ENCODE assay signal across 8 cellular contexts in genomic region chr2:1743396-1744150, GRCh38. TPM values are rescaled to one million over a fixed set of nuclear protein-coding genes. Genes with fewer than 3 reads are reported as not detected.
DNase-seq lines count a peak whose midpoint lies in the region; ATAC-seq, FAIRE-seq and TF ChIP-seq lines count a peak whose summit lies in the region.

No MANE protein-coding gene starts in this region.

- H3K27me3 Mint-ChIP-seq in astrocyte (ENCODE audit: low read depth, unreplicated experiment) (peaks cover 23% of the 10 kb centered on the region), CD14-positive monocyte (ENCODE audit: low read depth in 3 of 3) (peaks cover 43 to 47% (median 43%) of the 10 kb centered on the region in 3 donors)

- no peak for TF ChIP-seq POLR2A in spleen (IDR thresholded peaks at IDR 0.05)

- H3K9ac ChIP-seq in HUES6 (ENCODE audit: low read length), result peak overlapping the region; percentile 87
- H3K9ac ChIP-seq in astrocyte (ENCODE audit: low read length), result peak overlapping the region; percentile 97

- TF ChIP-seq CTCF in astrocyte (IDR thresholded peaks at IDR 0.05; ENCODE audit: insufficient read depth, low read depth, low read length), result no peak
- no peak for TF ChIP-seq CTCF in spleen (IDR thresholded peaks at IDR 0.05 in 8 of 11, conservative IDR thresholded peaks at IDR 0.05 in 3 of 11)
- TF ChIP-seq CTCF in CD14-positive monocyte (IDR thresholded peaks at IDR 0.05), result no peak

- H3K27me3 ChIP-seq in HUES6 (ENCODE audit: control insufficient read depth, insufficient read depth, low read length) (peaks cover 37% of the 10 kb centered on the region), astrocyte (ENCODE audit: insufficient read depth, low read length) (no peaks in the 10 kb centered on the region), spleen (replicated peaks in 1 of 7) (peaks cover 0 to 68% (median 21%) of the 10 kb centered on the region in 7 donors)

- ATAC-seq in GM21360 (IDR thresholded peaks at IDR 0.05; ENCODE audit: unreplicated experiment), result no peak

- H2AFZ ChIP-seq in astrocyte (ENCODE audit: low read depth, low read length), result no peak overlapping the region

- H3K27ac Mint-ChIP-seq in astrocyte (ENCODE audit: unreplicated experiment) (no peak overlapping the region), CD14-positive monocyte (no peak overlapping the region)

- H3K36me3 Mint-ChIP-seq in astrocyte (ENCODE audit: low read depth, unreplicated experiment), result peaks cover 18% of the 10 kb centered on the region
- H3K36me3 Mint-ChIP-seq in CD14-positive monocyte, result no peaks in the 10 kb centered on the region

- no peaks in the 10 kb centered on the region for H3K9me3 ChIP-seq in HUES6 (ENCODE audit: control insufficient read depth, insufficient read depth, low read depth, low read length)
- H3K9me3 ChIP-seq in astrocyte (ENCODE audit: insufficient read depth, low read depth, low read length), result no peaks in the 10 kb centered on the region
- no peaks in the 10 kb centered on the region for H3K9me3 ChIP-seq in spleen

- peak overlapping the region; percentile 94 for H3K4me3 Mint-ChIP-seq in astrocyte (ENCODE audit: unreplicated experiment)
- H3K4me3 Mint-ChIP-seq in CD14-positive monocyte, result peak overlapping the region in 1 of 2 donors; percentile 74

- H3K4me1 ChIP-seq in HUES6 (ENCODE audit: control insufficient read depth, insufficient read depth, low read length), result peaks cover 33% of the 10 kb centered on the region
- H3K4me1 ChIP-seq in astrocyte (ENCODE audit: insufficient read depth, low read length), result peaks cover 52% of the 10 kb centered on the region
- peaks cover 0 to 50% (median 24%) of the 10 kb centered on the region in 6 donors for H3K4me1 ChIP-seq in spleen

- H3K27ac ChIP-seq in HUES6 (ENCODE audit: low read depth, low read length) (peak overlapping the region; percentile 92), astrocyte (ENCODE audit: low read depth, low read length) (peak overlapping the region; percentile 97), spleen (peak overlapping the region; percentile 42 to 88 (median 82))

- peaks cover 25% of the 10 kb centered on the region for H4K20me1 ChIP-seq in astrocyte (ENCODE audit: insufficient read depth, low read length)

- WGBS in spleen, 5 donors, result 1 to 14% (median 2%) methylated on average over 35 to 69 of the region's 71 CpGs

- peaks cover 58% of the 10 kb centered on the region for H3K79me2 ChIP-seq in astrocyte (ENCODE audit: insufficient read depth, low read length)

- intact Hi-C loops in spleen (cut with DNase I; ENCODE audit: low total_unique reads) (loop anchor here (10.0 kb wide), 1 partner anchor 149 kb away; no protein-coding TSS in a partner anchor), CD14-positive monocyte (cut with micrococcal nuclease) (no loop called here)

- DNase-seq in astrocyte (ENCODE audit: low read depth), result peak; percentile 50
- peak; percentile 78 for DNase-seq in iPS-NIHi11 (ENCODE audit: low spot score)
- DNase-seq in spleen, result peak; percentile 69
- DNase-seq in CD14-positive monocyte (ENCODE audit: low spot score), result no peak
- no peak for DNase-seq in kidney glomerular epithelial cell (lab: John Stamatoyannopoulos, UW)
- DNase-seq in DMS53 (lab: John Stamatoyannopoulos, UW), result no peak

- peak overlapping the region; percentile 89 for H3K4me2 ChIP-seq in astrocyte (ENCODE audit: low read length)

- peak overlapping the region; percentile 96 for H3K4me3 ChIP-seq in HUES6 (ENCODE audit: low read depth, low read length)
- H3K4me3 ChIP-seq in astrocyte (ENCODE audit: insufficient read depth, low read depth, low read length), result peak overlapping the region; percentile 80
- peak overlapping the region; percentile 48 to 77 (median 58) for H3K4me3 ChIP-seq in spleen

- H3K36me3 ChIP-seq in HUES6 (ENCODE audit: control insufficient read depth, insufficient read depth, low read length), result no peaks in the 10 kb centered on the region; the same call in 1 of the 2 replicates
- no peaks in the 10 kb centered on the region for H3K36me3 ChIP-seq in astrocyte (ENCODE audit: insufficient read depth, low read length)
- no peaks in the 10 kb centered on the region for H3K36me3 ChIP-seq in spleen

- H3K4me1 Mint-ChIP-seq in astrocyte (ENCODE audit: low read depth, unreplicated experiment) (peaks cover 27% of the 10 kb centered on the region), CD14-positive monocyte (peaks cover 6% of the 10 kb centered on the region)

- FAIRE-seq in astrocyte (lab: Jason Lieb, UNC), result no peak

- no peaks in the 10 kb centered on the region for H3K9me3 Mint-ChIP-seq in astrocyte (ENCODE audit: unreplicated experiment)
- H3K9me3 Mint-ChIP-seq in CD14-positive monocyte, result peaks cover 0 to 3% (median 0%) of the 10 kb centered on the region in 7 donors

RNA-seq across cellular contexts. Expression of gene PXDN, which starts 0.7 kb away (rescaled TPM):
- total RNA-seq in astrocyte, result 417 and 467 TPM in 2 replicates
- total RNA-seq in spleen, result 10 to 100 TPM; 25.1 to 49.3 (median 38.7) TPM
- polyA plus RNA-seq in spleen, result 1 to 10 TPM; 1.9 to 3.6 (median 1.9) TPM
- polyA plus RNA-seq in CD14-positive monocyte, result not detected

Comparison
In these comparisons a context has a peak if more than half of its experiments do, and no peak if none do; other contexts are left out.
1. DNase-seq: peak in astrocyte (single experiment), iPS-NIHi11 (single experiment) and spleen (single experiment); none in CD14-positive monocyte (single experiment), kidney glomerular epithelial cell (single experiment) and DMS53 (single experiment).
2. Peak in every context shown above with its lines, with median percentiles within 50 percentile points of each other: H3K27ac ChIP-seq and H3K4me3 ChIP-seq.